18 cellular contexts compared by ENCODE assay signal in genomic region chr1:212121772-212122171, GRCh38.
"Had no signal": no experiment of that assay in that cellular context is flagged by ENCODE, and none has a peak within 500 bp of the region (broad histone marks: within the 10 kb centered on the region; RNA-seq: fewer than 3 reads in every experiment).

No MANE protein-coding gene starts in this region.

- H3K27ac Mint-ChIP-seq: nephron progenitor cell, progenitor cell of endocrine pancreas, type B pancreatic cell had no signal

- H3K36me3 Mint-ChIP-seq: type B pancreatic cell had no signal

- H3K27ac ChIP-seq: epithelial cell of prostate, heart left ventricle, lower lobe of right lung, skin epidermis, WERI-Rb-1 had no signal

- H3K9me3 Mint-ChIP-seq: nephron progenitor cell, type B pancreatic cell had no signal

- DNase-seq: activated T-cell treated with anti-CD3 and anti-CD28 coated beads for 4 hours; gastrocnemius medialis; heart left ventricle; left colon; lower lobe of right lung; nephron progenitor cell; occipital lobe; right cardiac atrium; stimulated activated CD4-positive, alpha-beta T cell treated with anti-CD3 and anti-CD28 coated beads, Interleukin-15, amount 100 ng/mL, for 24 hours; stimulated activated CD4-positive, alpha-beta T cell treated with anti-CD3 and anti-CD28 coated beads, Interleukin-4, amount 100 ng/mL, for 1 hour; stimulated activated naive CD4-positive, alpha-beta T cell treated with Interleukin-2 at 50 U/mL for 16 hours; SW 1271; WERI-Rb-1 had no signal

- H3K9me3 ChIP-seq: gastrocnemius medialis, heart left ventricle, lower lobe of right lung had no signal

- H3K27me3 ChIP-seq: gastrocnemius medialis, heart left ventricle had no signal

- ATAC-seq: gastrocnemius medialis, heart left ventricle, left colon, lower lobe of right lung, right cardiac atrium had no signal

- H3K4me3 Mint-ChIP-seq: nephron progenitor cell, type B pancreatic cell had no signal

- H3K36me3 ChIP-seq: gastrocnemius medialis, heart left ventricle, lower lobe of right lung, WERI-Rb-1 had no signal

- FAIRE-seq: islet of Langerhans had no signal

- H3K4me3 ChIP-seq: gastrocnemius medialis, heart left ventricle, lower lobe of right lung, skin epidermis had no signal

- H3K27me3 Mint-ChIP-seq: progenitor cell of endocrine pancreas, type B pancreatic cell had no signal
